ENCODE assay signal across 9 cellular contexts in genomic region chr14:69675877-69676416, GRCh38.
DNase-seq lines count a peak whose midpoint lies in the region; ATAC-seq lines count a peak whose summit lies in the region.
"Had no signal": no experiment of that assay in that cellular context is flagged by ENCODE, and none has a peak within 500 bp of the region (broad histone marks: within the 10 kb centered on the region; RNA-seq: fewer than 3 reads in every experiment).

No MANE protein-coding gene starts in this region.

- no peak overlapping the region for H2BK12ac ChIP-seq in trophoblast cell (ENCODE audit: low read length)

- peak; percentile 67 for ATAC-seq in GM19025 (IDR thresholded peaks at IDR 0.05; ENCODE audit: low read depth, unreplicated experiment)
- peak; percentile 74 for ATAC-seq in HG02870 (IDR thresholded peaks at IDR 0.05; ENCODE audit: unreplicated experiment)

- no peak overlapping the region for H2AFZ ChIP-seq in trophoblast cell (ENCODE audit: insufficient read depth, low read length, poor library complexity)

- H3K9me3 Mint-ChIP-seq in CD8-positive, alpha-beta memory T cell, result no peaks in the 10 kb centered on the region
- H3K9me3 Mint-ChIP-seq in activated CD4-positive, alpha-beta memory T cell treated with anti-CD3 and anti-CD28 coated beads, Interleukin-2, amount 10 ng/mL, durations not matched to agents 7 days and 5 days, result no peaks in the 10 kb centered on the region

- no peaks in the 10 kb centered on the region for H3K79me2 ChIP-seq in trophoblast cell (ENCODE audit: control insufficient read depth, insufficient read depth, low read length, poor library complexity)

- peaks cover 0 to 13% (median 3%) of the 10 kb centered on the region in 3 donors for H3K36me3 Mint-ChIP-seq in CD8-positive, alpha-beta memory T cell
- peaks cover 43% of the 10 kb centered on the region for H3K36me3 Mint-ChIP-seq in activated CD4-positive, alpha-beta memory T cell treated with anti-CD3 and anti-CD28 coated beads, Interleukin-2, amount 10 ng/mL, durations not matched to agents 7 days and 5 days (ENCODE audit: low read depth)

- no peaks in the 10 kb centered on the region for H3K36me3 ChIP-seq in CD8-positive, alpha-beta memory T cell (ENCODE audit: insufficient read depth, low read length)
- H3K36me3 ChIP-seq in trophoblast cell (ENCODE audit: control insufficient read depth in 1 of 2, insufficient read depth in 2 of 2, low read length in 2 of 2), result no peaks in the 10 kb centered on the region

- no peak overlapping the region for H4K12ac ChIP-seq in trophoblast cell (ENCODE audit: low read depth, low read length)

- DNase-seq in CD8-positive, alpha-beta memory T cell, result no peak
- no peak for DNase-seq in activated CD4-positive, alpha-beta memory T cell treated with anti-CD3 and anti-CD28 coated beads, Interleukin-2, amount 10 ng/mL, durations not matched to agents 7 days and 5 days
- no peak for DNase-seq in trophoblast cell
- DNase-seq in ecto neural progenitor cell (ENCODE audit: low spot score), result no peak
- no peak for DNase-seq in mucosa of gallbladder (ENCODE audit: low spot score)
- no peak for DNase-seq in GM03348 (ENCODE audit: low spot score)
- DNase-seq: DMS53 had no signal

- no peak overlapping the region for H2AK5ac ChIP-seq in trophoblast cell (ENCODE audit: low read length)

- H3K4me2 ChIP-seq in trophoblast cell (ENCODE audit: low read length), result no peak overlapping the region

- no peak overlapping the region for H3K23ac ChIP-seq in trophoblast cell (ENCODE audit: low read length)

- H3K4ac ChIP-seq in trophoblast cell (ENCODE audit: low read depth, low read length), result no peak overlapping the region

- no peak overlapping the region for H3K14ac ChIP-seq in trophoblast cell (ENCODE audit: low read length)

- no peak overlapping the region for H3K27ac ChIP-seq in CD8-positive, alpha-beta memory T cell (ENCODE audit: low read depth, low read length)
- no peak overlapping the region for H3K27ac ChIP-seq in trophoblast cell (ENCODE audit: low read depth, low read length)

- no peak overlapping the region for H3K18ac ChIP-seq in trophoblast cell (ENCODE audit: low read length)

- H3K9me3 ChIP-seq in CD8-positive, alpha-beta memory T cell (ENCODE audit: low read length), result no peaks in the 10 kb centered on the region
- H3K9me3 ChIP-seq in trophoblast cell (ENCODE audit: insufficient read depth, low read depth, low read length), result no peaks in the 10 kb centered on the region

- H3K4me1 Mint-ChIP-seq in CD8-positive, alpha-beta memory T cell, result peaks cover 64 to 77% (median 77%) of the 10 kb centered on the region in 3 donors
- peaks cover 79% of the 10 kb centered on the region for H3K4me1 Mint-ChIP-seq in activated CD4-positive, alpha-beta memory T cell treated with anti-CD3 and anti-CD28 coated beads, Interleukin-2, amount 10 ng/mL, durations not matched to agents 7 days and 5 days

- H4K91ac ChIP-seq in trophoblast cell (ENCODE audit: low read depth, low read length), result no peak overlapping the region

- whole genome bisulfite sequencing in trophoblast cell (ENCODE audit: extremely low coverage, insufficient coverage, insufficient read length), result no CpG with 5 or more reads among the region's 2 CpGs

- POLR2A ChIA-PET in CD8-positive, alpha-beta memory T cell (lab: Charles Lee), result no interaction called here
- POLR2A ChIA-PET in activated CD4-positive, alpha-beta memory T cell treated with anti-CD3 and anti-CD28 coated beads, Interleukin-2, amount 10 ng/mL, durations not matched to agents 7 days and 5 days (lab: Charles Lee), result interaction anchor here (0.9 to 3.7 kb wide), 9 partner anchors 8 to 91 kb away, joined by 3 to 43 read pairs (median 8); partner anchors contain the start of genes SRSF5 and SUSD6

- H3K4me3 ChIP-seq in CD8-positive, alpha-beta memory T cell (ENCODE audit: low read length), result no peak overlapping the region
- no peak overlapping the region for H3K4me3 ChIP-seq in trophoblast cell (ENCODE audit: low read depth, low read length)

- no peaks in the 10 kb centered on the region for H3K27me3 Mint-ChIP-seq in CD8-positive, alpha-beta memory T cell
- H3K27me3 Mint-ChIP-seq in activated CD4-positive, alpha-beta memory T cell treated with anti-CD3 and anti-CD28 coated beads, Interleukin-2, amount 10 ng/mL, durations not matched to agents 7 days and 5 days, result no peaks in the 10 kb centered on the region

- no peaks in the 10 kb centered on the region for H3K79me1 ChIP-seq in trophoblast cell (ENCODE audit: low read length)

- H3K27me3 ChIP-seq in CD8-positive, alpha-beta memory T cell (ENCODE audit: insufficient read depth, low read length, poor library complexity, severe bottlenecking), result no peaks in the 10 kb centered on the region
- no peaks in the 10 kb centered on the region for H3K27me3 ChIP-seq in trophoblast cell (ENCODE audit: insufficient read depth, low read length)

- peaks cover 56% of the 10 kb centered on the region for H3K4me1 ChIP-seq in CD8-positive, alpha-beta memory T cell (ENCODE audit: insufficient read depth, low read length)
- no peaks in the 10 kb centered on the region for H3K4me1 ChIP-seq in trophoblast cell (ENCODE audit: control insufficient read depth in 1 of 2, insufficient read depth in 2 of 2, low read length in 2 of 2)

- CTCF ChIA-PET in CD8-positive, alpha-beta memory T cell (lab: Charles Lee), result no interaction called here
- CTCF ChIA-PET in activated CD4-positive, alpha-beta memory T cell treated with anti-CD3 and anti-CD28 coated beads, Interleukin-2, amount 10 ng/mL, durations not matched to agents 7 days and 5 days (lab: Charles Lee), result interaction anchor here (1.7 kb wide), 1 partner anchor 8 kb away, joined by 4 read pairs; no protein-coding TSS in a partner anchor

- no peak overlapping the region for H3K9ac ChIP-seq in trophoblast cell (ENCODE audit: low read length)

- no peak overlapping the region for H2BK5ac ChIP-seq in trophoblast cell (ENCODE audit: low read depth, low read length, poor library complexity)

- peak overlapping the region in 1 of 7 donors; percentile 1 for H3K4me3 Mint-ChIP-seq in CD8-positive, alpha-beta memory T cell
- H3K4me3 Mint-ChIP-seq in activated CD4-positive, alpha-beta memory T cell treated with anti-CD3 and anti-CD28 coated beads, Interleukin-2, amount 10 ng/mL, durations not matched to agents 7 days and 5 days, result peak overlapping the region; percentile 45

- H2BK120ac ChIP-seq in trophoblast cell (ENCODE audit: insufficient read depth, low read length, poor library complexity), result no peak overlapping the region

- H4K8ac ChIP-seq in trophoblast cell (ENCODE audit: low read depth, low read length), result no peak overlapping the region

- H3K27ac Mint-ChIP-seq in CD8-positive, alpha-beta memory T cell, result peak overlapping the region in 5 of 8 donors; percentile 28 to 79 (median 66)
- H3K27ac Mint-ChIP-seq in activated CD4-positive, alpha-beta memory T cell treated with anti-CD3 and anti-CD28 coated beads, Interleukin-2, amount 10 ng/mL, durations not matched to agents 7 days and 5 days, result peak overlapping the region; percentile 95
